In the genomic region with DNA sequence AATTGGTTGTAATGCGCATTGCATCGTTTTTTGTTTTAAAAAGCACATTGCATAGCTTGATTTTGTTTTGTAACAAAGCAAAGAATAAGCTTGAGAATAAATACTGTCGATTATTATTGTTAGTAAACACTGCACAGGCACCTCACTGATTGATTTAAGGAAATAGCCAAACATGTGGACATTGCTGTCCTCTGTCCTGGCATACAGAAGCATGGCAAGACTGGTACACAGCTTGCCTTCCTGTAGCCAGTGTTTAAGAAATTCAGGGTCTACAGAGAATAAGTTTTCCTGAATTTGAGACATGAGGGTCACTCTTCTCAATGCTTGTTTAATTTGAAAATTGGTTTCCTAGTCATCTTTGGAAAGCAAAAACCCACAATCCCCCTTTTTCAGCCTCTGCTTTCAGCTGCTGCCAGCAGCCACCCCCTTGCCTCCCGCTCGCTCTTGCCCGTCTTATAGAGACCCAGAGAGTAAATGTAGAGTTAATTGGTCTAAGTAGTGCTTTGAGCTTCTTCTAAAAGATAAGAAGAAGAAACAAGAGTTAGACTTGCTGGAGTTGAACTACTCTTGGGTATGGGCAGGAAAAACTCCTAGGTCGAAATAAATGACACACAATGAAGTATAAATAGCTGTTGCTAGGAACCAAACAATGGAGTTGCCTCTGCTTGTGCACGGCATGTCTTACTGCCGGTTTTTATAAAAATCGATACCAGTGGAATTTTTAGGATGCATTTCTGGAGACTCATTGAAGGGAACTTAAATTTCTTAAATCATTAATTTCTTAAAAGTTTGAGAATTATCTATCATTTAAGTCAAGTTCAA, we compare ENCODE assay signal across 11 cellular contexts.
DNase-seq lines count a peak whose midpoint lies in the region; ATAC-seq and TF ChIP-seq lines count a peak whose summit lies in the region.
"Had no signal": no experiment of that assay in that cellular context is flagged by ENCODE, and none has a peak within 500 bp of the region (broad histone marks: within the 10 kb centered on the region; RNA-seq: fewer than 3 reads in every experiment).

No MANE protein-coding gene starts in this region.

- H3K27me3 ChIP-seq in heart right ventricle = no peaks in the 10 kb centered on the region
- H3K27me3 ChIP-seq in psoas muscle (ENCODE audit: insufficient read depth in 3 of 3, low read length in 2 of 3) = no peaks in the 10 kb centered on the region

- no peaks in the 10 kb centered on the region for H3K9me3 ChIP-seq in heart right ventricle
- no peaks in the 10 kb centered on the region for H3K9me3 ChIP-seq in psoas muscle

- peak overlapping the region in 9 of 10 donors; percentile 36 to 63 (median 54) for H3K4me3 ChIP-seq in heart right ventricle
- H3K4me3 ChIP-seq in psoas muscle = peak overlapping the region; percentile 72

- H3K36me3 ChIP-seq in heart right ventricle = no peaks in the 10 kb centered on the region
- no peaks in the 10 kb centered on the region for H3K36me3 ChIP-seq in psoas muscle (ENCODE audit: insufficient read depth in 1 of 2, low read depth in 1 of 2)

- intact Hi-C loops in heart right ventricle (cut with DNase I) (loop anchor here in 8 of 10 donors (5.0 to 10.0 kb wide), 13 partner anchors 55 to 265 kb away; a partner anchor contains a TSS), psoas muscle (cut with DNase I) (loop anchor here (2.0 to 10.0 kb wide), 6 partner anchors 75 to 265 kb away; a partner anchor contains a TSS)

- peak; percentile 52 for DNase-seq in COLO668 (lab: John Stamatoyannopoulos, UW; ENCODE audit: unreplicated experiment)
- DNase-seq in NCI-H69 (lab: John Stamatoyannopoulos, UW) = peak; percentile 69
- DNase-seq in heart right ventricle = no peak
- no peak for DNase-seq in psoas muscle
- DNase-seq in NCI-H128 (lab: John Stamatoyannopoulos, UW; ENCODE audit: unreplicated experiment) = no peak
- no peak for DNase-seq in stimulated activated CD4-positive, alpha-beta T cell treated with anti-CD3 and anti-CD28 coated beads, Interleukin-4, amount 100 ng/mL, for 4 hours
- DNase-seq: cerebellar nuclear complex, glutamatergic neuron had no signal

- no peak for TF ChIP-seq CTCF in heart right ventricle (IDR thresholded peaks at IDR 0.05)
- TF ChIP-seq CTCF in psoas muscle (IDR thresholded peaks at IDR 0.05) = no peak

- peak overlapping the region in 9 of 10 donors; percentile 33 to 86 (median 79) for H3K27ac ChIP-seq in heart right ventricle
- H3K27ac ChIP-seq in psoas muscle = peak overlapping the region; percentile 90

- H3K4me1 ChIP-seq in heart right ventricle = peaks cover 4 to 73% (median 40%) of the 10 kb centered on the region in 9 donors
- H3K4me1 ChIP-seq in psoas muscle = peaks cover 37% of the 10 kb centered on the region

- ATAC-seq in heart right ventricle (peak in 5 of 8 donors; percentile 64 to 69 (median 65)), psoas muscle (peak in 3 of 4 donors; percentile 47 to 61 (median 53)), GM18517 (IDR thresholded peaks at IDR 0.05; ENCODE audit: unreplicated experiment) (no peak), HG02678 (IDR thresholded peaks at IDR 0.05; ENCODE audit: unreplicated experiment) (no peak)
- ATAC-seq: HepG2 had no signal

- WGBS in heart right ventricle, 2 donors = 48 to 49% methylated on average over 10 of the region's 10 CpGs
- 27 to 67% (median 27%) methylated on average over 10 of the region's 10 CpGs for WGBS in psoas muscle, 3 donors

Comparison
In these comparisons a context has a peak if more than half of its experiments do, and no peak if none do; other contexts are left out.
1. DNase-seq: peak in COLO668 (single experiment) and NCI-H69 (single experiment); none in heart right ventricle (0 of 2), psoas muscle (0 of 2), NCI-H128 (single experiment) and stimulated activated CD4-positive, alpha-beta T cell treated with anti-CD3 and anti-CD28 coated beads, Interleukin-4, amount 100 ng/mL, for 4 hours (0 of 2).
2. ATAC-seq: peak in heart right ventricle (5 of 8) and psoas muscle (3 of 4); none in GM18517 (single experiment) and HG02678 (single experiment).